ENCODE assay signal across 8 cellular contexts in genomic region chr2:61178603-61179545, GRCh38. TPM values are rescaled to one million over a fixed set of nuclear protein-coding genes. Genes with fewer than 3 reads are reported as not detected.
A peak's percentile ranks its signal among the peaks of the same experiment; 100 is the strongest.
DNase-seq lines count a peak whose midpoint lies in the region; ATAC-seq and TF ChIP-seq lines count a peak whose summit lies in the region.

No MANE protein-coding gene starts in this region.

- no peak for ATAC-seq in GM18517 (IDR thresholded peaks at IDR 0.05; ENCODE audit: unreplicated experiment)

- H3K27ac ChIP-seq in RWPE1 (peak overlapping the region; percentile 92), epithelial cell of prostate (peak overlapping the region; percentile 79)

- in situ Hi-C loops in GM13976 (cut with MboI; ENCODE audit: low sequenced_read_pairs, unreplicated experiment): no loop called here

- CTCF ChIA-PET in RWPE1 (lab: Yijun Ruan, JAX): interaction anchor here (0.6 to 1.0 kb wide), 2 partner anchors 14 to 21 kb away, joined by 3 read pairs; no protein-coding TSS in a partner anchor

- TF ChIP-seq CTCF in GM13976 (IDR thresholded peaks at IDR 0.05; ENCODE audit: borderline replicate concordance, control extremely low read depth, extremely low read depth, insufficient read depth, missing control alignments): no peak
- TF ChIP-seq CTCF in RWPE1 (conservative IDR thresholded peaks at IDR 0.05; ENCODE audit: low read depth): no peak

- DNase-seq in GM13976 (ENCODE audit: low spot score) (peak; percentile 46), RWPE1 (ENCODE audit: low spot score) (no peak), epithelial cell of prostate (ENCODE audit: low read depth, low spot score) (no peak), renal cortical epithelial cell (ENCODE audit: low read depth) (peak; percentile 23), T1000 (lab: John Stamatoyannopoulos, UW) (no peak), SIG-M5 (lab: John Stamatoyannopoulos, UW) (no peak)
- no peak for DNase-seq in effector CD4-positive, alpha-beta T cell

- POLR2A ChIA-PET in RWPE1 (lab: Yijun Ruan, JAX; ENCODE audit: low non-redundant PET): no interaction called here

RNA-seq across cellular contexts. Expression of gene C2orf74, which starts 16.9 kb away (rescaled TPM):
- 6.8 and 26.7 TPM in 2 replicates for total RNA-seq in renal cortical epithelial cell

Comparison
In these comparisons a context has a peak if more than half of its experiments do, and no peak if none do; other contexts are left out.
1. DNase-seq: peak in GM13976 (single experiment) and renal cortical epithelial cell (single experiment); none in RWPE1 (single experiment), epithelial cell of prostate (single experiment), T1000 (single experiment), effector CD4-positive, alpha-beta T cell (single experiment) and SIG-M5 (single experiment).